In the genomic region with DNA sequence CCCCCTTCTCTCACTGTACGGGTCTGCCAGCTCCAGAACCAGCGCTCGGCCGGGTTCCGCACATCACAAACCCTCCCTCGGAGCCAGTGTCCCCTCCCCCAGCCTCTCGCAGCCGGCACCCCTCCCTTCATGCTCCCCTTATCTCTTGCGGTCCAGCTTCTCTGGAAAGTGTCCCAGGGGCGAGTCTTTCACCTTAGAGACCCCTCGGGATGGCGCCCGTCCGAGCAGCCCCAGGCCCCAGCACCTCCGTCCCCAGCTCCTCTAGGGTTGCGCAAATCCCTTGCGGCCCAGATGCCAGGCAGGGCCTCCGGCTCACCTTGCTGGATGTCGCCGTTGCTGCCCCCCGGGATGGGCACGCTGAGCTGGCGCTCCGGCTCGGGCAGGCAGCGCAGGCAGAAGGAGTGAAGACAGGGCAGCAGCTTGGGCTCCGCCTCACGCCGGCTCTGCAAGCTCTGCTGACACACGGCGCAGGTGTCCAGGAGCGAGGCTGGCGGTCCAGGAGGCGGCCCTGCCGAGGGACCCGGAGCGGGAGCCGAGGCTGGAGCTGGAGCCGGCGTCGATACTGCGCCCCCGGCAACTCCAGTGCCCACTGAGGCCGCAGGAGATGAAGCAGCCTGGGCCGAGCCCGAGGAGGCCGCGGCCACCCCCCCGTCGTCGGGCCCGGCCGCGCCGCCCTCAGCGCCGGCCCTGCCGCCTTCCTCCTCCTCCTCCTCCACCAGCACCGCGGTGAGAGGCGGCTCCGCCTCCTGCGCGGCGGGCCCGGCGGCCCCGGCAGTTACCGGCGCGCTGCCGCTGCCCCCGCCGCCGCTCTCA, we compare ENCODE assay signal across 8 cellular contexts. TPM values are rescaled to one million over a fixed set of nuclear protein-coding genes. Genes with fewer than 3 reads are reported as not detected.
DNase-seq lines count a peak whose midpoint lies in the region; ATAC-seq and TF ChIP-seq lines count a peak whose summit lies in the region.

No MANE protein-coding gene starts in this region.

- H3K4me3 Mint-ChIP-seq in activated T-helper 2 cell treated with anti-CD3 and anti-CD28 coated beads, Interferon-gamma antibody, Interleukin-2, Interleukin-4, amounts not matched to agents 10 μg/mL and 5 μg/mL and 100 μg/mL, durations not matched to agents 14 hours and 24 hours and 36 hours (ENCODE audit: low read depth): peak overlapping the region; percentile 88
- H3K4me3 Mint-ChIP-seq in osteocyte (ENCODE audit: unreplicated experiment): peak overlapping the region; percentile 85

- peaks cover 27% of the 10 kb centered on the region for H3K36me3 Mint-ChIP-seq in activated T-helper 2 cell treated with anti-CD3 and anti-CD28 coated beads, Interferon-gamma antibody, Interleukin-2, Interleukin-4, amounts not matched to agents 10 μg/mL and 5 μg/mL and 100 μg/mL, durations not matched to agents 14 hours and 24 hours and 36 hours (ENCODE audit: low read depth)
- peaks cover 5% of the 10 kb centered on the region for H3K36me3 Mint-ChIP-seq in osteocyte (ENCODE audit: unreplicated experiment)

- no peaks in the 10 kb centered on the region for H3K9me3 ChIP-seq in aorta (ENCODE audit: control insufficient read depth, low read length)

- TF ChIP-seq CTCF in osteocyte (IDR thresholded peaks at IDR 0.05): no peak

- H3K27me3 ChIP-seq in aorta (ENCODE audit: control insufficient read depth in 1 of 2, insufficient read depth in 2 of 2, low read length in 1 of 2): no peaks in the 10 kb centered on the region

- DNase-seq in Ammon's horn (ENCODE audit: low spot score) (peak; percentile 38), OCI-M1 (lab: John Stamatoyannopoulos, UW) (peak; percentile 71), Right ventricle myocardium inferior (ENCODE audit: missing footprints) (no peak), osteocyte (ENCODE audit: extremely low spot score, unreplicated experiment) (no peak), aorta (peak; percentile 76 to 79)
- peak; percentile 39 for DNase-seq in activated T-helper 2 cell treated with anti-CD3 and anti-CD28 coated beads, Interferon-gamma antibody, Interleukin-2, Interleukin-4, amounts not matched to agents 10 μg/mL and 5 μg/mL and 100 μg/mL, durations not matched to agents 14 hours and 24 hours and 36 hours (ENCODE audit: low spot score)

- H3K9me3 Mint-ChIP-seq in activated T-helper 2 cell treated with anti-CD3 and anti-CD28 coated beads, Interferon-gamma antibody, Interleukin-2, Interleukin-4, amounts not matched to agents 10 μg/mL and 5 μg/mL and 100 μg/mL, durations not matched to agents 14 hours and 24 hours and 36 hours: no peaks in the 10 kb centered on the region
- no peaks in the 10 kb centered on the region for H3K9me3 Mint-ChIP-seq in osteocyte (ENCODE audit: unreplicated experiment)

- H3K27ac Mint-ChIP-seq in activated T-helper 2 cell treated with anti-CD3 and anti-CD28 coated beads, Interferon-gamma antibody, Interleukin-2, Interleukin-4, amounts not matched to agents 10 μg/mL and 5 μg/mL and 100 μg/mL, durations not matched to agents 14 hours and 24 hours and 36 hours: peak overlapping the region; percentile 17
- H3K27ac Mint-ChIP-seq in osteocyte (ENCODE audit: unreplicated experiment): peak overlapping the region; percentile 54

- WGBS in aorta, 2 donors: 0% methylated on average over 60 to 75 of the region's 75 CpGs

- peak overlapping the region; percentile 55 to 73 for H3K4me3 ChIP-seq in aorta (ENCODE audit: low read length in 2 of 2)

- no peaks in the 10 kb centered on the region for H3K36me3 ChIP-seq in aorta (ENCODE audit: control insufficient read depth in 1 of 2, insufficient read depth in 2 of 2, low read length in 1 of 2)

- intact Hi-C loops in activated T-helper 2 cell treated with anti-CD3 and anti-CD28 coated beads, Interferon-gamma antibody, Interleukin-2, Interleukin-4, amounts not matched to agents 10 μg/mL and 5 μg/mL and 100 μg/mL, durations not matched to agents 14 hours and 24 hours and 36 hours (cut with micrococcal nuclease): loop anchor here (1.0 to 5.0 kb wide), 5 partner anchors 43 to 580 kb away; a partner anchor contains a TSS
- intact Hi-C loops in Right ventricle myocardium inferior (cut with DNase I): loop anchor here (5.0 kb wide), 3 partner anchors 72 to 163 kb away; a partner anchor contains a TSS
- intact Hi-C loops in aorta (cut with DNase I): loop anchor here (2.0 to 10.0 kb wide), 4 partner anchors 66 to 164 kb away; a partner anchor contains a TSS

- no peaks in the 10 kb centered on the region for H3K4me1 ChIP-seq in aorta (ENCODE audit: control insufficient read depth in 1 of 2, insufficient read depth in 2 of 2, low read length in 2 of 2)

- H3K27me3 Mint-ChIP-seq in activated T-helper 2 cell treated with anti-CD3 and anti-CD28 coated beads, Interferon-gamma antibody, Interleukin-2, Interleukin-4, amounts not matched to agents 10 μg/mL and 5 μg/mL and 100 μg/mL, durations not matched to agents 14 hours and 24 hours and 36 hours (ENCODE audit: low read depth): no peaks in the 10 kb centered on the region
- H3K27me3 Mint-ChIP-seq in osteocyte (ENCODE audit: unreplicated experiment): peaks cover 13% of the 10 kb centered on the region

- ATAC-seq in GM19025 (IDR thresholded peaks at IDR 0.05; ENCODE audit: low read depth, unreplicated experiment) (peak; percentile 62), HG03139 (IDR thresholded peaks at IDR 0.05; ENCODE audit: unreplicated experiment) (peak; percentile 49), Right ventricle myocardium inferior (peak; percentile 66), aorta (ENCODE audit: low FRiP score) (peak; percentile 77)

- peak overlapping the region; percentile 31 to 34 for H3K27ac ChIP-seq in aorta (ENCODE audit: low read depth in 1 of 2, low read length in 2 of 2)

- H3K4me1 Mint-ChIP-seq in activated T-helper 2 cell treated with anti-CD3 and anti-CD28 coated beads, Interferon-gamma antibody, Interleukin-2, Interleukin-4, amounts not matched to agents 10 μg/mL and 5 μg/mL and 100 μg/mL, durations not matched to agents 14 hours and 24 hours and 36 hours (ENCODE audit: low read depth): peaks cover 44% of the 10 kb centered on the region
- peaks cover 45% of the 10 kb centered on the region for H3K4me1 Mint-ChIP-seq in osteocyte (ENCODE audit: unreplicated experiment)

RNA-seq across cellular contexts. Expression of a gene that starts 0.6 kb away (rescaled TPM):
- total RNA-seq in activated T-helper 2 cell treated with anti-CD3 and anti-CD28 coated beads, Interferon-gamma antibody, Interleukin-2, Interleukin-4, amounts not matched to agents 10 μg/mL and 5 μg/mL and 100 μg/mL, durations not matched to agents 14 hours and 24 hours and 36 hours: 41.5 and 44.7 TPM in 2 replicates
- total RNA-seq in Right ventricle myocardium inferior (14.5 TPM), osteocyte (32.2 and 33.3 TPM in 2 replicates), aorta (10 to 100 TPM; 39.3 to 42.8 TPM)
- polyA plus RNA-seq in aorta: 10 to 100 TPM in 1 of 2 donors, 1 to 10 TPM in 1; 5.6 to 21.6 TPM

Comparison
In these comparisons a context has a peak if more than half of its experiments do, and no peak if none do; other contexts are left out.
1. DNase-seq: peak in Ammon's horn (single experiment), OCI-M1 (single experiment), activated T-helper 2 cell treated with anti-CD3 and anti-CD28 coated beads, Interferon-gamma antibody, Interleukin-2, Interleukin-4, amounts not matched to agents 10 μg/mL and 5 μg/mL and 100 μg/mL, durations not matched to agents 14 hours and 24 hours and 36 hours (single experiment) and aorta (2 of 2); none in Right ventricle myocardium inferior (single experiment) and osteocyte (single experiment).
2. Peak in every context shown above with its lines, with median percentiles within 50 percentile points of each other: ATAC-seq.